ENCODE assay signal across 1 cellular context in the genomic region with DNA sequence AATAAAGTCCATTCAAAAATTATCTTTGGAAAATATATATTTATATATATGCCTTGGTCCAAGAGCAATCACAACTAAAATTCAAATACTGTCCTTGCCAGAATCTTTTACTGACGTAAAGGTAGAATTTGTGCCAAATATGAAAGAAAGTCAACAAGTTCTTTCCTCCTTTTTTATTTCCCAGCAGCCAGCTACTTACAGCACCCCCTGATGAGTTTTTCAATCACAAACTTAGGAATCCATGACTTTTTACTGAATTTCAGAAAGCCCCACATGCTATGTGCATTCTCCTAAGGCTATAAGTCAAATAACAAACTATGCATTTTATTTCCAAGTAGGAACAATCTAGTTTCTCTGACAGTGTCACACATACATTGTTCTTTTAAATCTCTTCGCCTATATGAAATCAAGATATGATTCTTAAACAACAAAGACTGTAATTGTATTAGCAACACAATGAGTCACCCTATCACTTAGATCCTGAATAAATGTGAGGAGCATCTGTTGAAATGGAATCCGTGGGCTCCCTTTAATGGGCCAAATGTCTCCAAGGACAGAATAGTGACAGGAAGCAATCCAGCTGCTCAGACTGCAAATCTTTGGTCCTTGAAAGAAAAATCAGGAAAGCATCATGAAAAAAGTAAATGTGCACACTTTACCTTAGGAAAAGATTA.
TF ChIP-seq lines count a peak whose summit lies in the region.

No MANE protein-coding gene starts in this region.

TF ChIP-seq in SK-N-SH, 30 proteins besides CTCF, POLR2A, EP300 and RAD21 (continued from another document):
- TF ChIP-seq, protein P1, sequence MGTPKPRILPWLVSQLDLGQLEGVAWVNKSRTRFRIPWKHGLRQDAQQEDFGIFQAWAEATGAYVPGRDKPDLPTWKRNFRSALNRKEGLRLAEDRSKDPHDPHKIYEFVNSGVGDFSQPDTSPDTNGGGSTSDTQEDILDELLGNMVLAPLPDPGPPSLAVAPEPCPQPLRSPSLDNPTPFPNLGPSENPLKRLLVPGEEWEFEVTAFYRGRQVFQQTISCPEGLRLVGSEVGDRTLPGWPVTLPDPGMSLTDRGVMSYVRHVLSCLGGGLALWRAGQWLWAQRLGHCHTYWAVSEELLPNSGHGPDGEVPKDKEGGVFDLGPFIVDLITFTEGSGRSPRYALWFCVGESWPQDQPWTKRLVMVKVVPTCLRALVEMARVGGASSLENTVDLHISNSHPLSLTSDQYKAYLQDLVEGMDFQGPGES (IDR thresholded peaks at IDR 0.05; ENCODE audit: low read depth, low read length): no peak
- TF ChIP-seq FOXM1 (IDR thresholded peaks at IDR 0.05; ENCODE audit: low read depth): no peak
- no peak for TF ChIP-seq GATA2 (CRISPR knock-in tag; IDR thresholded peaks at IDR 0.05)
- no peak for TF ChIP-seq RCOR1 (IDR thresholded peaks at IDR 0.05; ENCODE audit: low read length)
- TF ChIP-seq, protein P2, sequence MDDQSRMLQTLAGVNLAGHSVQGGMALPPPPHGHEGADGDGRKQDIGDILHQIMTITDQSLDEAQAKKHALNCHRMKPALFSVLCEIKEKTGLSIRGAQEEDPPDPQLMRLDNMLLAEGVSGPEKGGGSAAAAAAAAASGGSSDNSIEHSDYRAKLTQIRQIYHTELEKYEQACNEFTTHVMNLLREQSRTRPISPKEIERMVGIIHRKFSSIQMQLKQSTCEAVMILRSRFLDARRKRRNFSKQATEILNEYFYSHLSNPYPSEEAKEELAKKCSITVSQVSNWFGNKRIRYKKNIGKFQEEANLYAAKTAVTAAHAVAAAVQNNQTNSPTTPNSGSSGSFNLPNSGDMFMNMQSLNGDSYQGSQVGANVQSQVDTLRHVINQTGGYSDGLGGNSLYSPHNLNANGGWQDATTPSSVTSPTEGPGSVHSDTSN (IDR thresholded peaks at IDR 0.05): peak; percentile 13; the same call in 1 of the 2 replicates
- TF ChIP-seq, protein P3, sequence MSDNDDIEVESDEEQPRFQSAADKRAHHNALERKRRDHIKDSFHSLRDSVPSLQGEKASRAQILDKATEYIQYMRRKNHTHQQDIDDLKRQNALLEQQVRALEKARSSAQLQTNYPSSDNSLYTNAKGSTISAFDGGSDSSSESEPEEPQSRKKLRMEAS (IDR thresholded peaks at IDR 0.05; ENCODE audit: low read depth): no peak
- TF ChIP-seq FOXJ3 (CRISPR knock-in tag; IDR thresholded peaks at IDR 0.05): no peak
- no peak for TF ChIP-seq EZH2phosphoT487 (IDR thresholded peaks at IDR 0.05; ENCODE audit: borderline replicate concordance, low read depth)
- TF ChIP-seq, protein P4, sequence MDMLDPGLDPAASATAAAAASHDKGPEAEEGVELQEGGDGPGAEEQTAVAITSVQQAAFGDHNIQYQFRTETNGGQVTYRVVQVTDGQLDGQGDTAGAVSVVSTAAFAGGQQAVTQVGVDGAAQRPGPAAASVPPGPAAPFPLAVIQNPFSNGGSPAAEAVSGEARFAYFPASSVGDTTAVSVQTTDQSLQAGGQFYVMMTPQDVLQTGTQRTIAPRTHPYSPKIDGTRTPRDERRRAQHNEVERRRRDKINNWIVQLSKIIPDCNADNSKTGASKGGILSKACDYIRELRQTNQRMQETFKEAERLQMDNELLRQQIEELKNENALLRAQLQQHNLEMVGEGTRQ (IDR thresholded peaks at IDR 0.05; ENCODE audit: borderline replicate concordance, low read depth, low read length): no peak
